Comparison of ENCODE assay signal across 8 cellular contexts in the genomic region with DNA sequence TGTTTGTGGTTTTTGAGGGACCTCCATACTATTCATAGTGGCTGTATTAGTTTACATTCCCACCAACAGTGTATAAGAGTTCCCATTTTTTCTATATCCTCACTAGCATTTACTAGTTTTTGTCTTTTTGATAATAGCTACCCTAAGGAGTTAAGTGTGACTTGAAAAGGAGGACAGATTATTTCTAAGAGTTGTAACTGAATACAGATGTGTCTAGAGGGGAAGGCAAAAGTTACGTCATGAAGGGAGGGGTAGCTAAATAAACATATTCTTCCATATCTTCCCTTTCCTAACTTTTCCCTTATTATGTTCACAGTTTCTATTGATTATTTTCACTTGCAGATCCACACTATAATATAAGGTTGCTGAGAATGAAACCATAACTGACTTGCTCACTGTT.
"Had no signal": no experiment of that assay in that cellular context is flagged by ENCODE, and none has a peak within 500 bp of the region (broad histone marks: within the 10 kb centered on the region; RNA-seq: fewer than 3 reads in every experiment).

No MANE protein-coding gene starts in this region.

- H3K27me3 Mint-ChIP-seq: IgD-negative memory B cell had no signal

- FAIRE-seq: HTR-8/SVneo, K562 had no signal

- H3K4me3 Mint-ChIP-seq: IgD-negative memory B cell had no signal

- H3K4me3 ChIP-seq: K562 had no signal

- H3K4me1 Mint-ChIP-seq: IgD-negative memory B cell had no signal

- H3K36me3 Mint-ChIP-seq: IgD-negative memory B cell had no signal

- DNase-seq: IMR-90, KBM-7, KG1 had no signal

- H3K27ac Mint-ChIP-seq: IgD-negative memory B cell had no signal

- H3K9ac ChIP-seq: KMS-11 had no signal

- H3K4me2 ChIP-seq: KMS-11 had no signal

- H3K27ac ChIP-seq: HL-60, KMS-11 had no signal

- ATAC-seq: K562 had no signal
